8 cellular contexts compared by ENCODE assay signal in the genomic region with DNA sequence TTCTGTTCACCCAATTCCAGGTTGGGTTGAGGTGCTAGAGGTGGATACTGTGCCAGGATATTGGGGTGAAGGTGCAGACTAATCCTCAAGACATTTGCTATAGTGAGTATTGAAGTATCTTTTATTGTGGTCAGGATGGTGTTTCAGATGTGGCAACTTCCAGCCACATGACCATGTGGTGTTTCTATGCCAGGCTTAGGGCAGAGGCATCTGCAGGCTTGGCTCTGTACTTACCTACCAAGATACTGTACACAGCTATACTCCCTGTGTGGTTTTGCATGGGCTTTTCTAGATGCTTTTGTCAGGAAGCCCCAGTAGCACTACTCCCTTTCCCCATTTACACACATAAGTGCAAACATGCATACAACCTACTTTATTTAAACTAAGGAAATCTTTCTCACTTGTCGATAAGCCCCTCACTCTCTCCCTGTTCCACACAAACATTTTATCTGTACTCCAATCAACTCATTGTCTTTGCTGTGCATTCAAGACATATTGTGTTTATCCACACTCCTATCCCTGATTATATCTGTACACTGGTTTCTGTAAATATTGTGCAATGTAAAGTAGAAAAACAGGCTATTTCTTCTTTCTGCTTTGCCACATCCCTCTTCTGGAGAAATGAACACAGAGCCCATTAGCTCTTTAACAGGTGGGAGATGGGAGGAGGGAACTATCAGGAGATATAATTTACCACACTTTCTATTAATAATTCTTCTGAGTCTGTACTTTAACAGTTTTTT. TPM values are rescaled to one million over a fixed set of nuclear protein-coding genes. Genes with fewer than 3 reads are reported as not detected.
A peak's percentile ranks its signal among the peaks of the same experiment; 100 is the strongest.
DNase-seq lines count a peak whose midpoint lies in the region; ATAC-seq lines count a peak whose summit lies in the region.

No MANE protein-coding gene starts in this region.

- peaks cover 6% of the 10 kb centered on the region for H3K36me3 Mint-ChIP-seq in activated CD4-positive, alpha-beta T cell treated with anti-CD3 and anti-CD28 coated beads, Interleukin-2, amount 10 ng/mL, durations not matched to agents 7 days and 5 days (ENCODE audit: low read depth)
- H3K36me3 Mint-ChIP-seq in memory B cell: peaks cover 3% of the 10 kb centered on the region

- CTCF ChIA-PET in activated CD4-positive, alpha-beta T cell treated with anti-CD3 and anti-CD28 coated beads, Interleukin-2, amount 10 ng/mL, durations not matched to agents 7 days and 5 days (lab: Charles Lee): interaction anchor here (1.4 kb wide), 1 partner anchor 18 kb away, joined by 3 read pairs; no protein-coding TSS in a partner anchor

- peaks cover 27% of the 10 kb centered on the region for H3K4me1 Mint-ChIP-seq in activated CD4-positive, alpha-beta T cell treated with anti-CD3 and anti-CD28 coated beads, Interleukin-2, amount 10 ng/mL, durations not matched to agents 7 days and 5 days
- peaks cover 13% of the 10 kb centered on the region for H3K4me1 Mint-ChIP-seq in memory B cell

- POLR2A ChIA-PET in activated CD4-positive, alpha-beta T cell treated with anti-CD3 and anti-CD28 coated beads, Interleukin-2, amount 10 ng/mL, durations not matched to agents 7 days and 5 days (lab: Charles Lee): no interaction called here

- H3K4me3 Mint-ChIP-seq in activated CD4-positive, alpha-beta T cell treated with anti-CD3 and anti-CD28 coated beads, Interleukin-2, amount 10 ng/mL, durations not matched to agents 7 days and 5 days: no peak overlapping the region
- H3K4me3 Mint-ChIP-seq in memory B cell: no peak overlapping the region

- H3K9me3 Mint-ChIP-seq in activated CD4-positive, alpha-beta T cell treated with anti-CD3 and anti-CD28 coated beads, Interleukin-2, amount 10 ng/mL, durations not matched to agents 7 days and 5 days: no peaks in the 10 kb centered on the region
- no peaks in the 10 kb centered on the region for H3K9me3 Mint-ChIP-seq in memory B cell

- ATAC-seq in GM19397 (IDR thresholded peaks at IDR 0.05; ENCODE audit: unreplicated experiment) (peak; percentile 92), HG03457 (IDR thresholded peaks at IDR 0.05; ENCODE audit: unreplicated experiment) (peak; percentile 64), memory B cell (ENCODE audit: low read depth) (peak; percentile 41), HG02840 (IDR thresholded peaks at IDR 0.05; ENCODE audit: low FRiP score, unreplicated experiment) (no peak)

- H3K27ac Mint-ChIP-seq in activated CD4-positive, alpha-beta T cell treated with anti-CD3 and anti-CD28 coated beads, Interleukin-2, amount 10 ng/mL, durations not matched to agents 7 days and 5 days: peak overlapping the region; percentile 31
- H3K27ac Mint-ChIP-seq in memory B cell: no peak overlapping the region

- H3K27me3 Mint-ChIP-seq in activated CD4-positive, alpha-beta T cell treated with anti-CD3 and anti-CD28 coated beads, Interleukin-2, amount 10 ng/mL, durations not matched to agents 7 days and 5 days: no peaks in the 10 kb centered on the region
- no peaks in the 10 kb centered on the region for H3K27me3 Mint-ChIP-seq in memory B cell

- DNase-seq in AG08395 (ENCODE audit: low spot score): peak; percentile 2
- DNase-seq in activated CD4-positive, alpha-beta T cell treated with anti-CD3 and anti-CD28 coated beads, Interleukin-2, amount 10 ng/mL, durations not matched to agents 7 days and 5 days: peak; percentile 68
- no peak for DNase-seq in memory B cell (ENCODE audit: low spot score in 2 of 2)
- no peak for DNase-seq in GM19240 (ENCODE audit: insufficient read length, low spot score)
- no peak for DNase-seq in NCI-H510A treated with DMSO at 0.1 percent for 48 hours (lab: John Stamatoyannopoulos, UW)

RNA-seq across cellular contexts. Expression of gene ARL6IP6, which starts 12.3 kb away (rescaled TPM):
- total RNA-seq in activated CD4-positive, alpha-beta T cell treated with anti-CD3 and anti-CD28 coated beads, Interleukin-2, amount 10 ng/mL, durations not matched to agents 7 days and 5 days: 10 to 100 TPM; 37.4 to 57.5 TPM

RNA-seq across cellular contexts. Expression of gene PRPF40A, which starts 13.5 kb away (rescaled TPM):
- 100 to 1,000 TPM; 107 to 109 TPM for total RNA-seq in activated CD4-positive, alpha-beta T cell treated with anti-CD3 and anti-CD28 coated beads, Interleukin-2, amount 10 ng/mL, durations not matched to agents 7 days and 5 days

Comparison
In these comparisons a context has a peak if more than half of its experiments do, and no peak if none do; other contexts are left out.
1. DNase-seq: peak in AG08395 (single experiment) and activated CD4-positive, alpha-beta T cell treated with anti-CD3 and anti-CD28 coated beads, Interleukin-2, amount 10 ng/mL, durations not matched to agents 7 days and 5 days (single experiment); none in memory B cell (0 of 2), GM19240 (single experiment) and NCI-H510A treated with DMSO at 0.1 percent for 48 hours (single experiment).